Comparison of ENCODE assay signal across 16 cellular contexts in genomic region chr11:120401506-120401905, GRCh38.
DNase-seq lines count a peak whose midpoint lies in the region; ATAC-seq and TF ChIP-seq lines count a peak whose summit lies in the region.
"Had no signal": no experiment of that assay in that cellular context is flagged by ENCODE, and none has a peak within 500 bp of the region (broad histone marks: within the 10 kb centered on the region; RNA-seq: fewer than 3 reads in every experiment).

No MANE protein-coding gene starts in this region.

- no peaks in the 10 kb centered on the region for H3K27me3 Mint-ChIP-seq in MCF 10A (ENCODE audit: insufficient read depth, unreplicated experiment)
- H3K27me3 Mint-ChIP-seq: type B pancreatic cell had no signal

- no peak for TF ChIP-seq CTCF in MCF 10A (IDR thresholded peaks at IDR 0.05; ENCODE audit: unreplicated experiment)
- TF ChIP-seq CTCF in breast epithelium (IDR thresholded peaks at IDR 0.05), result no peak
- no peak for TF ChIP-seq CTCF in brain microvascular endothelial cell (IDR thresholded peaks at IDR 0.05; ENCODE audit: low read depth, low read length, missing control alignments)
- no peak for TF ChIP-seq CTCF in liver (IDR thresholded peaks at IDR 0.05; ENCODE audit: low read depth, low read length, missing input control)

- H3K4me1 ChIP-seq in breast epithelium (peaks cover 0 to 18% of the 10 kb centered on the region in 2 donors), liver (ENCODE audit: control insufficient read depth in 4 of 4, insufficient read depth in 4 of 4, low read length in 3 of 4) (peaks cover 4 to 25% (median 16%) of the 10 kb centered on the region in 4 donors)

- H3K4me3 Mint-ChIP-seq in MCF 10A (ENCODE audit: unreplicated experiment), result peak overlapping the region; percentile 72
- H3K4me3 Mint-ChIP-seq: activated T-cell treated with anti-CD3 and anti-CD28 coated beads, Interleukin-2, amount 50 U/mL, for 72 hours had no signal

- H3K36me3 Mint-ChIP-seq in MCF 10A (ENCODE audit: insufficient read depth, unreplicated experiment), result no peaks in the 10 kb centered on the region
- H3K36me3 Mint-ChIP-seq: type B pancreatic cell had no signal

- H3K4me3 ChIP-seq in breast epithelium (no peak overlapping the region), brain microvascular endothelial cell (ENCODE audit: low read depth, low read length) (peak overlapping the region; percentile 38), liver (ENCODE audit: low read depth in 1 of 3, low read length in 3 of 3) (no peak overlapping the region)
- H3K4me3 ChIP-seq: lung had no signal

- no peaks in the 10 kb centered on the region for H3K27me3 ChIP-seq in breast epithelium
- no peaks in the 10 kb centered on the region for H3K27me3 ChIP-seq in brain microvascular endothelial cell (replicated peaks)
- H3K27me3 ChIP-seq in liver (ENCODE audit: control insufficient read depth in 4 of 4, insufficient read depth in 4 of 4, low read length in 3 of 4), result no peaks in the 10 kb centered on the region

- H3K9me3 ChIP-seq in breast epithelium (no peaks in the 10 kb centered on the region), liver (ENCODE audit: control insufficient read depth in 4 of 4, low read length in 3 of 4) (no peaks in the 10 kb centered on the region)
- H3K9me3 ChIP-seq: neutrophil had no signal

- TF ChIP-seq POLR2A in breast epithelium (IDR thresholded peaks at IDR 0.05) (no peak), erythroblast (IDR thresholded peaks at IDR 0.05; ENCODE audit: low read length) (no peak)

- H3K27ac ChIP-seq in breast epithelium (peak overlapping the region in 1 of 2 donors; percentile 6), brain microvascular endothelial cell (peak overlapping the region; percentile 86), liver (ENCODE audit: low read depth in 1 of 2, low read length in 2 of 2) (peak overlapping the region; percentile 42 to 86)
- H3K27ac ChIP-seq: neutrophil had no signal

- CTCF ChIA-PET in MCF 10A (lab: Yijun Ruan, JAX), result interaction anchor here (0.6 to 2.9 kb wide), 6 partner anchors 27 to 65 kb away, joined by 3 to 23 read pairs (median 5); partner anchors contain the start of gene ARHGEF12

- no peaks in the 10 kb centered on the region for H3K9me3 Mint-ChIP-seq in MCF 10A (ENCODE audit: unreplicated experiment)
- H3K9me3 Mint-ChIP-seq: activated T-cell treated with anti-CD3 and anti-CD28 coated beads, Interleukin-2, amount 50 U/mL, for 72 hours; type B pancreatic cell had no signal

- DNase-seq in MCF 10A (ENCODE audit: unreplicated experiment) (peak; percentile 51), breast epithelium (ENCODE audit: low spot score in 2 of 2) (no peak), brain microvascular endothelial cell (no peak), HCEC 1CT (no peak), posterior vena cava (ENCODE audit: low spot score) (no peak), erythroblast (lab: John Stamatoyannopoulos, UW) (no peak)
- DNase-seq: activated CD4-positive, alpha-beta T cell treated with anti-CD3 and anti-CD28 coated beads, Interleukin-2, amount 50 U/mL, for 1 hour; activated T-cell treated with anti-CD3 and anti-CD28 coated beads, Interleukin-2, amount 50 U/mL, for 72 hours; effector memory CD4-positive, alpha-beta T cell; stimulated activated CD4-positive, alpha-beta T cell treated with anti-CD3 and anti-CD28 coated beads, Interleukin-1b, Interleukin-23, amount 100 ng/mL, for 48 hours; T-helper 2 cell had no signal

- no peak for TF ChIP-seq RAD21 in liver (IDR thresholded peaks at IDR 0.05)

- POLR2A ChIA-PET in MCF 10A (lab: Yijun Ruan, JAX), result interaction anchor here (1.0 to 4.7 kb wide), 15 partner anchors 10 to 266 kb away, joined by 4 to 128 read pairs (median 13); partner anchors contain the start of gene ARHGEF12

- ATAC-seq in GM21367 (IDR thresholded peaks at IDR 0.05; ENCODE audit: unreplicated experiment), result no peak
- ATAC-seq: activated T-cell treated with anti-CD3 and anti-CD28 coated beads, Interleukin-2, amount 50 U/mL, for 72 hours had no signal

- H3K36me3 ChIP-seq in breast epithelium (no peaks in the 10 kb centered on the region), brain microvascular endothelial cell (replicated peaks) (no peaks in the 10 kb centered on the region), liver (ENCODE audit: control insufficient read depth in 4 of 4, insufficient read depth in 3 of 4, low read depth in 1 of 4, low read length in 3 of 4) (no peaks in the 10 kb centered on the region)
- H3K36me3 ChIP-seq: neutrophil had no signal

- peak overlapping the region; percentile 75 to 78 for H3K9ac ChIP-seq in liver (ENCODE audit: low read depth in 1 of 2, low read length in 2 of 2)

- H3K4me1 Mint-ChIP-seq in MCF 10A (ENCODE audit: insufficient read depth, unreplicated experiment), result peaks cover 33% of the 10 kb centered on the region

- 38% methylated on average over 1 of the region's 1 CpG for WGBS in liver

- H3K27ac Mint-ChIP-seq in MCF 10A (ENCODE audit: low read depth, unreplicated experiment), result peak overlapping the region; percentile 80
- H3K27ac Mint-ChIP-seq: activated T-cell treated with anti-CD3 and anti-CD28 coated beads, Interleukin-2, amount 50 U/mL, for 72 hours; type B pancreatic cell had no signal

- BruUV-seq in MCF 10A (replicated peaks; lab: Mats Ljungman, UMichigan), result no TSS peak

- in situ Hi-C loops in brain microvascular endothelial cell (cut with HindIII; ENCODE audit: low pct_ligation_motif_present, low sequenced_read_pairs), result no loop called here

- intact Hi-C loops in MCF 10A (cut with micrococcal nuclease) (loop anchor here (1.0 kb wide), 1 partner anchor 31 kb away; no protein-coding TSS in a partner anchor), breast epithelium (cut with DNase I; ENCODE audit: low total_unique reads) (no loop called here), posterior vena cava (cut with DNase I) (no loop called here)

TF ChIP-seq in liver, 16 proteins besides CTCF, POLR2A, EP300 and RAD21:
- TF ChIP-seq MAX (IDR thresholded peaks at IDR 0.05), result no peak
- TF ChIP-seq YY1 (IDR thresholded peaks at IDR 0.05), result no peak
- TF ChIP-seq NR2F2 (IDR thresholded peaks at IDR 0.05), result no peak
- no peak for TF ChIP-seq REST (IDR thresholded peaks at IDR 0.05)
- TF ChIP-seq JUND (IDR thresholded peaks at IDR 0.05), result no peak
- no peak for TF ChIP-seq HNF4G (IDR thresholded peaks at IDR 0.05)
- no peak for TF ChIP-seq RXRA (IDR thresholded peaks at IDR 0.05)
- no peak for TF ChIP-seq SP1 (IDR thresholded peaks at IDR 0.05)
- TF ChIP-seq ZBTB33 (IDR thresholded peaks at IDR 0.05), result no peak
- no peak for TF ChIP-seq GABPA (IDR thresholded peaks at IDR 0.05 in 1 of 2, conservative IDR thresholded peaks at IDR 0.05 in 1 of 2)
- TF ChIP-seq FOXA1 (IDR thresholded peaks at IDR 0.05), result no peak
- no peak for TF ChIP-seq TAF1 (conservative IDR thresholded peaks at IDR 0.05)
- TF ChIP-seq ATF3 (IDR thresholded peaks at IDR 0.05), result no peak
- no peak for TF ChIP-seq FOXA2 (IDR thresholded peaks at IDR 0.05)
- no peak for TF ChIP-seq HNF4A (conservative IDR thresholded peaks at IDR 0.05)
